24 cellular contexts compared by ENCODE assay signal in genomic region chr7:83882551-83882950, GRCh38.
A peak's percentile ranks its signal among the peaks of the same experiment; 100 is the strongest.
DNase-seq lines count a peak whose midpoint lies in the region; ATAC-seq, FAIRE-seq and TF ChIP-seq lines count a peak whose summit lies in the region.
"Had no signal": no experiment of that assay in that cellular context is flagged by ENCODE, and none has a peak within 500 bp of the region (broad histone marks: within the 10 kb centered on the region; RNA-seq: fewer than 3 reads in every experiment).

No MANE protein-coding gene starts in this region.

- ATAC-seq in HG02798 (IDR thresholded peaks at IDR 0.05; ENCODE audit: poor library complexity, unreplicated experiment) = no peak
- ATAC-seq: left cardiac atrium; stimulated activated naive CD8-positive, alpha-beta T cell treated with anti-CD3 and anti-CD28 coated beads, Interleukin-15, Interleukin-2, amounts not matched to agents 100 U/mL and 50 U/mL, for 24 hours had no signal

- DNase-seq in AG04449 (ENCODE audit: low read depth, low spot score) (peak; percentile 7), NCI-H2081 (lab: John Stamatoyannopoulos, UW) (peak; percentile 5 to 45), midbrain (lab: John Stamatoyannopoulos, UW) (peak; percentile 37), GM12891 (ENCODE audit: insufficient read length, low spot score) (no peak), NCI-H2171 treated with DMSO at 0.1 percent for 48 hours (lab: John Stamatoyannopoulos, UW) (no peak), NCI-H774 (lab: John Stamatoyannopoulos, UW) (no peak)
- DNase-seq: activated CD4-positive, CD25-positive, alpha-beta regulatory T cell treated with anti-CD3 and anti-CD28 coated beads, Interleukin-2, amount 50 U/mL, for 72 hours; activated gamma-delta T cell; Calu3; cortex of kidney; endodermal cell; left cardiac atrium; NCI-H1105 treated with DMSO at 0.1 percent for 48 hours; NCI-H510A treated with DMSO at 0.1 percent for 48 hours; retina; stimulated activated CD4-positive, alpha-beta T cell treated with anti-CD3 and anti-CD28 coated beads, Interleukin-12 subunit alpha, Interleukin-12 subunit beta, amount 100 ng/mL, for 4 hours; stimulated activated CD4-positive, alpha-beta T cell treated with anti-CD3 and anti-CD28 coated beads, Interleukin-4, amount 100 ng/mL, for 4 hours; stimulated activated naive CD8-positive, alpha-beta T cell treated with anti-CD3 and anti-CD28 coated beads, Interleukin-15, Interleukin-2, amounts not matched to agents 100 U/mL and 50 U/mL, for 24 hours; thyroid gland had no signal

- no peak for FAIRE-seq in GM12891 (lab: Jason Lieb, UNC)

- CTCF ChIA-PET in AG04449 (lab: Yijun Ruan, JAX) = no interaction called here

- no peak for TF ChIP-seq CTCF in AG04449 (IDR thresholded peaks at IDR 0.05; ENCODE audit: insufficient read depth, low read length, missing control alignments)

- TF ChIP-seq POLR2A in GM12891 (IDR thresholded peaks at IDR 0.05; ENCODE audit: low read depth, low read length) = no peak

- POLR2A ChIA-PET in AG04449 (lab: Yijun Ruan, JAX) = no interaction called here

- peak overlapping the region; percentile 41 for H3K27ac ChIP-seq in cingulate gyrus (ENCODE audit: low read depth, low read length)
- H3K27ac ChIP-seq: C4-2B, SJSA1, thyroid gland had no signal

- H3K4me3 ChIP-seq in AG04449 (ENCODE audit: low read depth, low read length) = no peak overlapping the region
- H3K4me3 ChIP-seq: HAP-1, SJSA1, thyroid gland had no signal

TF ChIP-seq in GM12891, 5 proteins besides CTCF, POLR2A, EP300 and RAD21:
- no peak for TF ChIP-seq POU2F2 (IDR thresholded peaks at IDR 0.05; ENCODE audit: low read depth, low read length)
- no peak for TF ChIP-seq POLR2AphosphoS5 (IDR thresholded peaks at IDR 0.05; ENCODE audit: low read depth, low read length)
- no peak for TF ChIP-seq PAX5 (IDR thresholded peaks at IDR 0.05; ENCODE audit: insufficient read depth, low read length, severe bottlenecking)
- no peak for TF ChIP-seq SPI1 (IDR thresholded peaks at IDR 0.05; ENCODE audit: low read depth, low read length)
- TF ChIP-seq TAF1 (IDR thresholded peaks at IDR 0.05; ENCODE audit: low read depth, low read length) = no peak

Comparison
In these comparisons a context has a peak if more than half of its experiments do, and no peak if none do; other contexts are left out.
1. DNase-seq: peak in AG04449 (single experiment), NCI-H2081 (2 of 2) and midbrain (single experiment); none in GM12891 (single experiment), NCI-H2171 treated with DMSO at 0.1 percent for 48 hours (single experiment) and NCI-H774 (single experiment).